ENCODE assay signal across 1 cellular context in genomic region chr10:103276251-103276936, GRCh38.
TF ChIP-seq lines count a peak whose summit lies in the region.

No MANE protein-coding gene starts in this region.

TF ChIP-seq in H1, 55 proteins besides CTCF, POLR2A, EP300 and RAD21 (continued from another document):
- TF ChIP-seq TAF7 (optimal IDR thresholded peaks at IDR 0.05; ENCODE audit: borderline replicate concordance, low read depth, low read length): peak; percentile 70
- TF ChIP-seq SP2 (IDR thresholded peaks at IDR 0.05; ENCODE audit: low read length): no peak
- TF ChIP-seq CBX5 (IDR thresholded peaks at IDR 0.05; ENCODE audit: low read depth, low read length): no peak
- TF ChIP-seq KDM4A (IDR thresholded peaks at IDR 0.05; ENCODE audit: low read depth, low read length, severe bottlenecking): peak; percentile 13
- TF ChIP-seq E2F6 (IDR thresholded peaks at IDR 0.05): no peak
- no peak for TF ChIP-seq POU5F1 (IDR thresholded peaks at IDR 0.05; ENCODE audit: low read depth, low read length)
- TF ChIP-seq GTF2F1 (IDR thresholded peaks at IDR 0.05; ENCODE audit: borderline replicate concordance, low read depth, low read length): no peak
